Comparison of ENCODE assay signal across 8 cellular contexts in the genomic region with DNA sequence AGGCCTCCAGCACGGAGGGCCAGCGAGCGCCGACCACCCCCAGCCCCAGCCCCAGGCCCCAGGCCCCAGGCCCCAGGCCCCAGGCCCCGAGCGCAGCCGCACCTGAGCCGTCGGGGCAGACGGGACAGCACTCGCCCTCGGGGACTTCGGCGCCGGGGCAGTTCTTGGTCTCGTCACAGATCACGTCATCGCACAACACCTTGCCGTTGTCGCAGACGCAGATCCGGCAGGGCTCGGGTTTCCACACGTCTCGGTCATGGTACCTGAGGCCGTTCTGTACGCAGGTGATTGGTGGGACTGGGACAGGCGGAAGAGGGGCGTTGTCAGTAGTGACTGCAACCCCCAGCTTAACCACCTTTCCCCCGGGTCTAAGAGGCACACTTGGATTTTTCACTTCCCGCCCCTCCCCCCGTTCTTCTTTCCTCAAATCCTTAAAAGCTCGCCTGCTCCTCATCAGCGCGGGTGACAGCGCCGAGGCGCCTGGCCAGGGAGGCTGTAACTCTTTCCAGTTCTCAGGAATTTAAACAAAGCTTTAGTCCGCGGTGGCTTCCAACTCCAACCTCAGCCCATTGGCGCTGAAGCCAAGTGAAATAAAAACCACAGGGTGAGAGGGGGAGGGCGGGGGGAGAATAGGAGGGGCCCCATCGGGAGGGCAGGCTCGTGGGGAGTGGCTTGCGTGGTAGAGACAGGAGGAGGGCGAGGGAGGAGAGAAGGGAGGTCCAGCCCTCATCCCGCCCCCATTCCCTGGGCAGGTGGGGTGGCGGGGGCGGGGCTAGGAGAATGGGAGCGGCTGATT. TPM values are rescaled to one million over a fixed set of nuclear protein-coding genes. Genes with fewer than 3 reads are reported as not detected.
A peak's percentile ranks its signal among the peaks of the same experiment; 100 is the strongest.
DNase-seq lines count a peak whose midpoint lies in the region; ATAC-seq and TF ChIP-seq lines count a peak whose summit lies in the region.

No MANE protein-coding gene starts in this region.

- H3K9ac ChIP-seq in colonic mucosa (ENCODE audit: low read depth in 2 of 2, low read length in 2 of 2), result peak overlapping the region; percentile 51 to 74

- in situ Hi-C loops in Caki2 (cut with HindIII; ENCODE audit: low pct_unique_long_range_greater_than_20kb, low sequenced_read_pairs), result loop anchor here (10.0 kb wide), 1 partner anchor 65 kb away; no protein-coding TSS in a partner anchor

- H3K4me1 ChIP-seq in colonic mucosa, result peaks cover 3% of the 10 kb centered on the region

- intact Hi-C loops in colonic mucosa (cut with DNase I), result loop anchor here (2.0 kb wide), 1 partner anchor 73 kb away; no protein-coding TSS in a partner anchor

- H3K27me3 ChIP-seq in colonic mucosa, result peaks cover 17% of the 10 kb centered on the region

- H3K9me3 ChIP-seq in colonic mucosa, result no peaks in the 10 kb centered on the region

- H3K4me3 ChIP-seq in colonic mucosa, result peak overlapping the region; percentile 36

- peak; percentile 93 for DNase-seq in Caki2 (ENCODE audit: low read depth)
- DNase-seq in HCEC 1CT, result peak; percentile 94
- DNase-seq in NCI-H2171 (lab: John Stamatoyannopoulos, UW), result peak; percentile 87
- DNase-seq in activated CD4-positive, alpha-beta T cell treated with anti-CD3 and anti-CD28 coated beads for 24 hours (ENCODE audit: low read depth in 2 of 2), result peak; percentile 23 to 54
- DNase-seq in colonic mucosa, result peak; percentile 94
- DNase-seq in left lobe of liver (ENCODE audit: low spot score), result peak; percentile 89
- peak; percentile 48 for DNase-seq in stimulated activated CD4-positive, alpha-beta T cell treated with anti-CD3 and anti-CD28 coated beads, Interleukin-2, amount 100 ng/mL, for 4 hours (ENCODE audit: low read depth)

- peak overlapping the region; percentile 87 for H3K27ac ChIP-seq in colonic mucosa

- ATAC-seq in left lobe of liver (peak; percentile 90), GM21717 (IDR thresholded peaks at IDR 0.05; ENCODE audit: unreplicated experiment) (no peak)

- TF ChIP-seq CTCF in colonic mucosa (IDR thresholded peaks at IDR 0.05), result no peak

- H3K36me3 ChIP-seq in colonic mucosa, result no peaks in the 10 kb centered on the region

RNA-seq across cellular contexts. Expression of a gene that starts 1.6 kb away (rescaled TPM):
- 4.6 and 25.0 TPM in 2 replicates for total RNA-seq in Caki2 (2014; rRNA removed; shearing (Covaris generic); ENCODE audit: low replicate concordance)
- total RNA-seq in colonic mucosa (100 to 1,000 TPM in 1 of 2 donors, 10 to 100 TPM in 1; 74.7 to 127 TPM), left lobe of liver (19.3 TPM)

RNA-seq across cellular contexts. Expression of a gene that starts 34.0 kb away (rescaled TPM):
- not detected in 2 replicates for total RNA-seq in Caki2 (2014; rRNA removed; shearing (Covaris generic); ENCODE audit: low replicate concordance)
- total RNA-seq in colonic mucosa, result 1 to 10 TPM in 1 of 2 donors, under 1 TPM in 1; 0.89 to 5.5 TPM
- total RNA-seq in left lobe of liver, result 1.0 TPM

RNA-seq across cellular contexts. Expression of a gene that starts 49.4 kb away (rescaled TPM):
- total RNA-seq in Caki2 (2014; rRNA removed; shearing (Covaris generic); ENCODE audit: low replicate concordance), result 31.5 and 34.7 TPM in 2 replicates
- total RNA-seq in colonic mucosa, result 10 to 100 TPM; 36.6 to 43.2 TPM
- 18.1 TPM for total RNA-seq in left lobe of liver

Comparison
In these comparisons a context has a peak if more than half of its experiments do, and no peak if none do; other contexts are left out.
1. DNase-seq: peak in every context shown above with its lines; median percentile 94 in HCEC 1CT; 94 in colonic mucosa; 93 in Caki2; 89 in left lobe of liver; 87 in NCI-H2171; 48 in stimulated activated CD4-positive, alpha-beta T cell treated with anti-CD3 and anti-CD28 coated beads, Interleukin-2, amount 100 ng/mL, for 4 hours; 38 in activated CD4-positive, alpha-beta T cell treated with anti-CD3 and anti-CD28 coated beads for 24 hours.